Comparison of ENCODE assay signal across 30 cellular contexts in the genomic region with DNA sequence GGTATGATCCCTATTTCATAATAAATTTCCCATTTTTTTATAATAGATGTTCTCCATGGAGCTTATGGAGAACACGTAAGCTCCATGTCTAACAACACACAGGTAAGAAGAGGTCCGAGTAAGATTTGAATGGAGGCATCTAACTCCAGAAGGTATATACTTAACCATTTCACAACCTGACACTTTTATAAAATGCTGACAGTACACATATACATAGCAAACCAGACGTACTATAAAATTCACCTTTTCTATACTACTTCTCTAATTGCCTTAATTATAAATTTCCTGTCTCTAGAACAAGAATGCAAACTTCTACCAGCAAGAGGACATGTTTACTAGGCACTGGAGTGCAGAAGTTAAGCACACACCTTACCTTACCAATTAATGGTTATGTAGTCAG.
"Had no signal": no experiment of that assay in that cellular context is flagged by ENCODE, and none has a peak within 500 bp of the region (broad histone marks: within the 10 kb centered on the region; RNA-seq: fewer than 3 reads in every experiment).

No MANE protein-coding gene starts in this region.

- DNase-seq: activated B cell treated with CpG ODN at 0.5 μM for 24 hours; activated CD4-positive, alpha-beta memory T cell treated with anti-CD3 and anti-CD28 coated beads, Interleukin-2, amount 10 ng/mL, durations not matched to agents 7 days and 5 days; activated CD4-positive, alpha-beta T cell treated with anti-CD3 and anti-CD28 coated beads for 1 hour; activated CD4-positive, alpha-beta T cell treated with anti-CD3 and anti-CD28 coated beads for 36 hours; activated CD4-positive, alpha-beta T cell treated with anti-CD3 and anti-CD28 coated beads for 48 hours; activated CD4-positive, alpha-beta T cell treated with anti-CD3 and anti-CD28 coated beads, Interleukin-2, amount 10 ng/mL, durations not matched to agents 7 days and 5 days; activated CD4-positive, alpha-beta T cell treated with anti-CD3 and anti-CD28 coated beads, Interleukin-2, amount 50 U/mL, for 48 hours; activated CD8-positive, alpha-beta memory T cell treated with anti-CD3 and anti-CD28 coated beads for 24 hours; activated CD8-positive, alpha-beta memory T cell treated with anti-CD3 and anti-CD28 coated beads, Interleukin-2, amount 10 ng/mL, durations not matched to agents 7 days and 5 days; activated CD8-positive, alpha-beta memory T cell treated with anti-CD3 and anti-CD28 coated beads, Interleukin-2, amount 50 U/mL, for 48 hours; activated CD8-positive, alpha-beta T cell treated with anti-CD3 and anti-CD28 coated beads, Interleukin-2, amount 10 ng/mL, durations not matched to agents 7 days and 5 days; activated effector memory CD4-positive, alpha-beta T cell treated with Interleukin-2 at 50 U/mL for 16 hours; activated gamma-delta T cell; activated naive CD4-positive, alpha-beta T cell treated with anti-CD3 and anti-CD28 coated beads, Interleukin-2, amount 10 ng/mL, durations not matched to agents 7 days and 5 days; activated naive CD4-positive, alpha-beta T cell treated with Interleukin-2 at 50 U/mL for 16 hours; activated naive CD8-positive, alpha-beta T cell treated with anti-CD3 and anti-CD28 coated beads, Interleukin-2, amount 10 ng/mL, durations not matched to agents 7 days and 5 days; activated naive CD8-positive, alpha-beta T cell treated with anti-CD3 and anti-CD28 coated beads, Interleukin-2, amount 50 U/mL, for 24 hours; activated T-cell treated with anti-CD3 and anti-CD28 coated beads, Interleukin-2, amount 50 U/mL, for 24 hours; activated T-cell treated with anti-CD3 and anti-CD28 coated beads, Interleukin-2, amount 50 U/mL, for 48 hours; amygdala; anterior cingulate cortex; caudate nucleus; cerebellar nuclear complex; T-helper 2 cell; T-helper 9 cell had no signal

- ATAC-seq: activated CD4-positive, alpha-beta T cell treated with anti-CD3 and anti-CD28 coated beads for 36 hours; activated CD8-positive, alpha-beta memory T cell treated with anti-CD3 and anti-CD28 coated beads, Interleukin-2, amount 10 ng/mL, durations not matched to agents 7 days and 5 days; activated CD8-positive, alpha-beta T cell treated with anti-CD3 and anti-CD28 coated beads, Interleukin-2, amount 10 ng/mL, durations not matched to agents 7 days and 5 days; activated naive CD8-positive, alpha-beta T cell treated with anti-CD3 and anti-CD28 coated beads, Interleukin-2, amount 50 U/mL, for 24 hours had no signal

- FAIRE-seq: bronchial epithelial cell, TTC549 had no signal

- H3K27me3 ChIP-seq: ascending aorta, cardiac muscle cell had no signal

- H3K27ac ChIP-seq: ascending aorta, cardiac muscle cell, VCaP had no signal

- H3K36me3 ChIP-seq: ascending aorta, cardiac muscle cell had no signal

- H3K4me3 ChIP-seq: ascending aorta, cardiac muscle cell had no signal

- H3K9me3 ChIP-seq: ascending aorta had no signal
